In the genomic region with DNA sequence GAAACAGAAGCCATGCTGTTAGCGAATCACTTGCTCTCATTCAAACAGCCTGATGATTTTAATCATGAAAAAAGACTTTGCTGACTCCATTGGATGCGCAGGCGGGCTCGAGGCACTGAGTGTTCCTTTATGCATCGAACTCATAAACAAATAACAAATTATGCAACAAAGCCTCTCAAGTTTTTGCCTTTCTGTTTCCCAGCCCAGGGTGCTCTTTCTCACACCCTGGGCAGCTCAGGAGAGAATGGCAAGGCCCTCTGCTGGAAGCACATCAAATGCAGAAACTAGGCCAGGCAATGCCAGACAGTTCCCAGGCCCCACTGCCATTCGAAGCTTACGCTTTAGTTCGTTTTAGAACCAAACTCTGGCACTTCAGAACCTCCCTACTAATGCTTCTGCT, we compare ENCODE assay signal across 1 cellular context.
TF ChIP-seq lines count a peak whose summit lies in the region.

No MANE protein-coding gene starts in this region.

TF ChIP-seq in WTC11, 78 proteins besides CTCF, POLR2A, EP300 and RAD21 (continued from another document):
- TF ChIP-seq, protein P1, sequence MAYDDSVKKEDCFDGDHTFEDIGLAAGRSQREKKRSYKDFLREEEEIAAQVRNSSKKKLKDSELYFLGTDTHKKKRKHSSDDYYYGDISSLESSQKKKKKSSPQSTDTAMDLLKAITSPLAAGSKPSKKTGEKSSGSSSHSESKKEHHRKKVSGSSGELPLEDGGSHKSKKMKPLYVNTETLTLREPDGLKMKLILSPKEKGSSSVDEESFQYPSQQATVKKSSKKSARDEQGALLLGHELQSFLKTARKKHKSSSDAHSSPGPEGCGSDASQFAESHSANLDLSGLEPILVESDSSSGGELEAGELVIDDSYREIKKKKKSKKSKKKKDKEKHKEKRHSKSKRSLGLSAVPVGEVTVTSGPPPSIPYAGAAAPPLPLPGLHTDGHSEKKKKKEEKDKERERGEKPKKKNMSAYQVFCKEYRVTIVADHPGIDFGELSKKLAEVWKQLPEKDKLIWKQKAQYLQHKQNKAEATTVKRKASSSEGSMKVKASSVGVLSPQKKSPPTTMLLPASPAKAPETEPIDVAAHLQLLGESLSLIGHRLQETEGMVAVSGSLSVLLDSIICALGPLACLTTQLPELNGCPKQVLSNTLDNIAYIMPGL (CRISPR knock-in tag; IDR thresholded peaks at IDR 0.05), result no peak
- TF ChIP-seq GRHL2 (CRISPR knock-in tag; IDR thresholded peaks at IDR 0.05; ENCODE audit: insufficient replicate concordance, severe bottlenecking), result no peak
- TF ChIP-seq HMGA2 (CRISPR knock-in tag; IDR thresholded peaks at IDR 0.05), result no peak
- no peak for TF ChIP-seq ATF1 (CRISPR knock-in tag; IDR thresholded peaks at IDR 0.05)
TF ChIP-seq in WTC11: peak in this region for 0.
